ENCODE assay signal across 14 cellular contexts in genomic region chr21:46392921-46393320, GRCh38.
DNase-seq lines count a peak whose midpoint lies in the region; ATAC-seq and TF ChIP-seq lines count a peak whose summit lies in the region.
"Had no signal": no experiment of that assay in that cellular context is flagged by ENCODE, and none has a peak within 500 bp of the region (broad histone marks: within the 10 kb centered on the region; RNA-seq: fewer than 3 reads in every experiment).

No MANE protein-coding gene starts in this region.

- H2BK5ac ChIP-seq in IMR-90 (ENCODE audit: low read depth, low read length, poor library complexity, severe bottlenecking) = no peak overlapping the region

- no peak overlapping the region for H3K14ac ChIP-seq in IMR-90 (replicated peaks; ENCODE audit: low read depth, low read length)

- H3K4me1 Mint-ChIP-seq in nephron progenitor cell = peaks cover 42% of the 10 kb centered on the region

- TF ChIP-seq CTCF in IMR-90 (conservative IDR thresholded peaks at IDR 0.05; ENCODE audit: low read depth, low read length) (no peak), fibroblast of mammary gland (conservative IDR thresholded peaks at IDR 0.05; ENCODE audit: control insufficient read depth, insufficient read depth, low read depth, low read length) (no peak), nephron progenitor cell (IDR thresholded peaks at IDR 0.05) (no peak), SK-N-SH (IDR thresholded peaks at IDR 0.05) (no peak)

- H3K27me3 Mint-ChIP-seq in nephron progenitor cell (ENCODE audit: low read depth, poor library complexity) = no peaks in the 10 kb centered on the region
- H3K27me3 Mint-ChIP-seq: activated CD4-positive, alpha-beta memory T cell treated with anti-CD3 and anti-CD28 coated beads for 36 hours had no signal

- H2AFZ ChIP-seq in IMR-90 (replicated peaks; ENCODE audit: low read length, poor library complexity) (no peak overlapping the region), SK-N-SH (ENCODE audit: low read depth) (no peak overlapping the region)

- no peak overlapping the region for H3K23ac ChIP-seq in IMR-90 (ENCODE audit: low read depth, low read length)

- TF ChIP-seq EP300 in SK-N-SH (IDR thresholded peaks at IDR 0.05; ENCODE audit: borderline replicate concordance in 1 of 2, low read depth in 1 of 2, low read length in 1 of 2) = no peak

- H4K8ac ChIP-seq in IMR-90 (ENCODE audit: low read depth in 2 of 2, low read length in 2 of 2) = no peak overlapping the region

- peak overlapping the region; percentile 57 for H2AK9ac ChIP-seq in IMR-90 (replicated peaks; ENCODE audit: low read depth, low read length, poor library complexity)

- H3K9me3 Mint-ChIP-seq in nephron progenitor cell = no peaks in the 10 kb centered on the region
- H3K9me3 Mint-ChIP-seq: activated CD4-positive, alpha-beta memory T cell treated with anti-CD3 and anti-CD28 coated beads for 36 hours; activated naive CD4-positive, alpha-beta T cell treated with anti-CD3 and anti-CD28 coated beads for 36 hours had no signal

- no peak overlapping the region for H4K5ac ChIP-seq in IMR-90 (ENCODE audit: low read depth, low read length)

- peaks cover 33% of the 10 kb centered on the region for H3K36me3 Mint-ChIP-seq in nephron progenitor cell (ENCODE audit: low read depth)

- H3K9me2 ChIP-seq in SK-N-SH = no peaks in the 10 kb centered on the region

- peak overlapping the region; percentile 38 for H3K27ac Mint-ChIP-seq in nephron progenitor cell
- H3K27ac Mint-ChIP-seq: activated CD4-positive, alpha-beta memory T cell treated with anti-CD3 and anti-CD28 coated beads for 36 hours; activated naive CD4-positive, alpha-beta T cell treated with anti-CD3 and anti-CD28 coated beads for 36 hours had no signal

- H3K4me3 ChIP-seq in IMR-90 (ENCODE audit: insufficient read depth, low read depth, low read length) (no peak overlapping the region), fibroblast of mammary gland (ENCODE audit: control insufficient read depth, low read depth, low read length) (no peak overlapping the region), SK-N-SH (ENCODE audit: low read depth in 2 of 2, low read length in 1 of 2) (no peak overlapping the region)

- H2BK20ac ChIP-seq in IMR-90 (ENCODE audit: low read depth, low read length) = no peak overlapping the region

- no peak overlapping the region for H2BK15ac ChIP-seq in IMR-90 (ENCODE audit: low read depth, low read length)

- H3K9me3 ChIP-seq in IMR-90 (ENCODE audit: control insufficient read depth, insufficient read depth, low read length) (no peaks in the 10 kb centered on the region), SK-N-SH (no peaks in the 10 kb centered on the region)

- no peak overlapping the region for H3K56ac ChIP-seq in IMR-90 (ENCODE audit: extremely low read depth, insufficient read depth, low read length)

- peaks cover 41% of the 10 kb centered on the region for H3K36me3 ChIP-seq in IMR-90 (ENCODE audit: control insufficient read depth, insufficient read depth, low read length)
- H3K36me3 ChIP-seq in SK-N-SH (replicated peaks in 1 of 2; ENCODE audit: control insufficient read depth in 1 of 2, insufficient read depth in 2 of 2, low read length in 1 of 2) = peaks cover 7 to 54% of the 10 kb centered on the region in 2 experiments

- no peaks in the 10 kb centered on the region for H3K4me1 ChIP-seq in IMR-90 (ENCODE audit: control insufficient read depth, insufficient read depth, low read length)
- no peaks in the 10 kb centered on the region for H3K4me1 ChIP-seq in SK-N-SH (ENCODE audit: control insufficient read depth in 1 of 2, insufficient read depth in 2 of 2, low read depth in 1 of 2, low read length in 1 of 2)

- H4K20me1 ChIP-seq in IMR-90 (ENCODE audit: insufficient read depth, low read length) (no peaks in the 10 kb centered on the region), SK-N-SH (ENCODE audit: insufficient read depth) (no peaks in the 10 kb centered on the region)

- POLR2A ChIA-PET in IMR-90 (lab: Charles Lee; ENCODE audit: unreplicated experiment) = no interaction called here
- POLR2A ChIA-PET in SK-N-SH (lab: Yijun Ruan, JAX) = no interaction called here

- H3K4me3 Mint-ChIP-seq in nephron progenitor cell = no peak overlapping the region
- H3K4me3 Mint-ChIP-seq: activated CD4-positive, alpha-beta memory T cell treated with anti-CD3 and anti-CD28 coated beads for 36 hours; activated naive CD4-positive, alpha-beta T cell treated with anti-CD3 and anti-CD28 coated beads for 36 hours had no signal

- peak; percentile 83 for DNase-seq in AG08395 (ENCODE audit: low spot score)
- DNase-seq in IMR-90 = peak; percentile 29
- peak; percentile 94 for DNase-seq in fibroblast of mammary gland (ENCODE audit: low read depth)
- DNase-seq in nephron progenitor cell = no peak
- DNase-seq in SK-N-SH = no peak
- no peak for DNase-seq in activated CD8-positive, alpha-beta memory T cell treated with anti-CD3 and anti-CD28 coated beads, Interleukin-2, amount 50 U/mL, for 48 hours
- DNase-seq in MV-4-11 (lab: John Stamatoyannopoulos, UW) = no peak
- DNase-seq: activated CD4-positive, alpha-beta memory T cell treated with anti-CD3 and anti-CD28 coated beads for 36 hours; activated naive CD4-positive, alpha-beta T cell treated with anti-CD3 and anti-CD28 coated beads for 36 hours; AML-193; effector memory CD4-positive, alpha-beta T cell; MM.1S; stimulated activated naive CD4-positive, alpha-beta T cell had no signal

- no peak overlapping the region for H3K4me2 ChIP-seq in IMR-90 (ENCODE audit: low read depth, low read length)
- no peak overlapping the region for H3K4me2 ChIP-seq in SK-N-SH

- no peak overlapping the region for H3K18ac ChIP-seq in IMR-90 (ENCODE audit: low read depth, low read length)

- no peak overlapping the region for H2BK120ac ChIP-seq in IMR-90 (ENCODE audit: low read depth, low read length)

- intact Hi-C loops in IMR-90 (cut with micrococcal nuclease) = no loop called here

- no TSS peak for BruUV-seq in IMR-90 (replicated peaks; lab: Mats Ljungman, UMichigan)

- H3K27ac ChIP-seq in IMR-90 (ENCODE audit: insufficient read depth, low read length) (no peak overlapping the region), SK-N-SH (ENCODE audit: low read depth in 2 of 2, low read length in 1 of 2) (no peak overlapping the region; a peak in 1 of 4 replicates)

- in situ Hi-C loops in IMR-90 (cut with MboI; ENCODE audit: low sequenced_read_pairs) = no loop called here

- no peaks in the 10 kb centered on the region for H3K79me2 ChIP-seq in SK-N-SH (ENCODE audit: insufficient read depth)

- no peaks in the 10 kb centered on the region for H3F3A ChIP-seq in SK-N-SH (replicated peaks; ENCODE audit: insufficient read depth)

- H3K9ac ChIP-seq in IMR-90 (ENCODE audit: low read depth, low read length) (no peak overlapping the region), SK-N-SH (no peak overlapping the region)

- H3K79me1 ChIP-seq in IMR-90 (ENCODE audit: low read depth in 1 of 2, low read length in 2 of 2) = peaks cover 7 to 8% of the 10 kb centered on the region in 2 experiments; a peak in 3 of 4 replicates

- H3K27me3 ChIP-seq in IMR-90 (ENCODE audit: control insufficient read depth, insufficient read depth, low read length) (no peaks in the 10 kb centered on the region), SK-N-SH (ENCODE audit: insufficient read depth) (no peaks in the 10 kb centered on the region)

- CTCF ChIA-PET in IMR-90 (lab: Yijun Ruan, JAX) = no interaction called here
- CTCF ChIA-PET in SK-N-SH (lab: Yijun Ruan, JAX) = interaction anchor here (1.1 kb wide), 1 partner anchor 10 kb away, joined by 3 read pairs; no protein-coding TSS in a partner anchor

- H3K9me1 ChIP-seq in IMR-90 (ENCODE audit: insufficient read depth, low read length) = no peaks in the 10 kb centered on the region; the same call in 1 of the 2 replicates

- no peak for TF ChIP-seq RAD21 in IMR-90 (IDR thresholded peaks at IDR 0.05; ENCODE audit: low read length)
- no peak for TF ChIP-seq RAD21 in SK-N-SH (IDR thresholded peaks at IDR 0.05; ENCODE audit: low read length)

- dilution Hi-C loops in IMR-90 (cut with HindIII; ENCODE audit: low sequenced_read_pairs, unreplicated experiment) = no loop called here

- no peak overlapping the region for H4K91ac ChIP-seq in IMR-90 (ENCODE audit: insufficient read depth, low read depth, low read length)

- no peak overlapping the region for H3K4ac ChIP-seq in IMR-90 (ENCODE audit: low read depth, low read length)

- no peak for TF ChIP-seq POLR2A in IMR-90 (IDR thresholded peaks at IDR 0.05; ENCODE audit: low read depth, low read length)

- H2AK5ac ChIP-seq in IMR-90 (ENCODE audit: low read depth, low read length) = no peak overlapping the region

- 88% methylated on average over 8 of the region's 13 CpGs; no CpG with 5 or more reads in 1 of the 2 experiments for WGBS in IMR-90 (ENCODE audit: extremely low coverage in 2 of 2, insufficient read length in 1 of 2), 2 experiments
- WGBS in SK-N-SH (ENCODE audit: low lambda C conversion rate) = 98% methylated on average over 9 of the region's 13 CpGs

- ATAC-seq in IMR-90 (ENCODE audit: low read depth) (no peak), HG02610 (IDR thresholded peaks at IDR 0.05; ENCODE audit: unreplicated experiment) (no peak)

TF ChIP-seq in IMR-90, 13 proteins besides CTCF, POLR2A, EP300 and RAD21 (continues in another document):
- no peak for TF ChIP-seq FOS (IDR thresholded peaks at IDR 0.05; ENCODE audit: low read depth, low read length)
- no peak for TF ChIP-seq NFE2L2 (IDR thresholded peaks at IDR 0.05; ENCODE audit: low read depth, low read length)
- TF ChIP-seq ELK1 (IDR thresholded peaks at IDR 0.05; ENCODE audit: borderline replicate concordance, low read depth, low read length) = no peak

TF ChIP-seq in SK-N-SH, 30 proteins besides CTCF, POLR2A, EP300 and RAD21:
- no peak for TF ChIP-seq MEF2A (IDR thresholded peaks at IDR 0.05; ENCODE audit: borderline replicate concordance, low read depth)
- TF ChIP-seq NRF1 (IDR thresholded peaks at IDR 0.05; ENCODE audit: low read depth, low read length) = no peak
- TF ChIP-seq SMC3 (IDR thresholded peaks at IDR 0.05; ENCODE audit: low read depth, low read length) = no peak

Comparison
In these comparisons a context has a peak if more than half of its experiments do, and no peak if none do; other contexts are left out.
1. DNase-seq: peak in AG08395 (single experiment), IMR-90 (single experiment) and fibroblast of mammary gland (single experiment); none in nephron progenitor cell (single experiment), SK-N-SH (single experiment), activated CD8-positive, alpha-beta memory T cell treated with anti-CD3 and anti-CD28 coated beads, Interleukin-2, amount 50 U/mL, for 48 hours (single experiment) and MV-4-11 (single experiment).